ENCODE assay signal across 25 cellular contexts in genomic region chrX:153719701-153720100, GRCh38. TPM values are rescaled to one million over a fixed set of nuclear protein-coding genes. Genes with fewer than 3 reads are reported as not detected.
A peak's percentile ranks its signal among the peaks of the same experiment; 100 is the strongest.
DNase-seq lines count a peak whose midpoint lies in the region; FAIRE-seq and TF ChIP-seq lines count a peak whose summit lies in the region.
"Had no signal": no experiment of that assay in that cellular context is flagged by ENCODE, and none has a peak within 500 bp of the region (broad histone marks: within the 10 kb centered on the region; RNA-seq: fewer than 3 reads in every experiment).

No MANE protein-coding gene starts in this region.

- H3K9me3 ChIP-seq in Loucy (ENCODE audit: insufficient read depth, low read depth, low read length) (no peaks in the 10 kb centered on the region), kidney (ENCODE audit: control insufficient read depth in 1 of 2, low read length in 2 of 2) (no peaks in the 10 kb centered on the region)
- H3K9me3 ChIP-seq in CD4-positive, alpha-beta memory T cell (ENCODE audit: control insufficient read depth in 1 of 2, low read length in 2 of 2) = no peaks in the 10 kb centered on the region
- H3K9me3 ChIP-seq in effector memory CD4-positive, alpha-beta T cell (ENCODE audit: control insufficient read depth, low read length) = no peaks in the 10 kb centered on the region
- H3K9me3 ChIP-seq: A549, BE2C had no signal

- peak overlapping the region in 2 of 7 donors; percentile 2 to 43 for H3K27ac Mint-ChIP-seq in CD4-positive, alpha-beta memory T cell
- H3K27ac Mint-ChIP-seq: CD4-positive, alpha-beta T cell; GM23338; H9 had no signal

- no peaks in the 10 kb centered on the region for H3K27me3 Mint-ChIP-seq in CD4-positive, alpha-beta memory T cell
- H3K27me3 Mint-ChIP-seq: CD4-positive, alpha-beta T cell had no signal

- no peaks in the 10 kb centered on the region for H3K9me2 ChIP-seq in Loucy (replicated peaks; ENCODE audit: low read depth, low read length)

- intact Hi-C loops in kidney (cut with DNase I) = no loop called here
- intact Hi-C loops in CD4-positive, alpha-beta memory T cell (cut with micrococcal nuclease) = loop anchor here (5.0 to 10.0 kb wide), 2 partner anchors 32 to 105 kb away; partner anchors contain the start of gene SLC6A8

- H3K9me3 Mint-ChIP-seq in CD4-positive, alpha-beta memory T cell = no peaks in the 10 kb centered on the region
- H3K9me3 Mint-ChIP-seq: CD4-positive, alpha-beta T cell; GM23338 had no signal

- H3K4me3 ChIP-seq in Loucy (ENCODE audit: low read length, poor library complexity, severe bottlenecking) = no peak overlapping the region
- H3K4me3 ChIP-seq in kidney (ENCODE audit: low read length in 2 of 2) = no peak overlapping the region
- H3K4me3 ChIP-seq in CD4-positive, alpha-beta memory T cell (ENCODE audit: low read length in 2 of 2) = no peak overlapping the region
- no peak overlapping the region for H3K4me3 ChIP-seq in effector memory CD4-positive, alpha-beta T cell (ENCODE audit: insufficient read depth, low read depth, low read length, poor library complexity, severe bottlenecking)
- H3K4me3 ChIP-seq: A549; BLaER1 treated with 17β-estradiol and CSF1 and Interleukin-3, amounts not matched to agents 10 nM and 100 nM; GM23338 had no signal

- H2AFZ ChIP-seq in Loucy (ENCODE audit: low read length) = no peak overlapping the region
- H2AFZ ChIP-seq: GM23338 had no signal

- peaks cover 69% of the 10 kb centered on the region for H3K79me2 ChIP-seq in Loucy (ENCODE audit: insufficient read depth, low read length)

- CTCF ChIA-PET in RWPE1 (lab: Yijun Ruan, JAX) = no interaction called here
- CTCF ChIA-PET in CD4-positive, alpha-beta memory T cell (lab: Charles Lee; ENCODE audit: partially characterized antibody) = no interaction called here

- peak overlapping the region; percentile 8 for H3K4me2 ChIP-seq in Loucy (ENCODE audit: low read depth, low read length, poor library complexity, severe bottlenecking)
- H3K4me2 ChIP-seq: A549, GM23338 had no signal

- H3K4me1 Mint-ChIP-seq in CD4-positive, alpha-beta memory T cell = peaks cover 11 to 35% (median 17%) of the 10 kb centered on the region in 4 donors

- H3K9ac ChIP-seq in Loucy (ENCODE audit: low read depth, low read length, poor library complexity, severe bottlenecking) = no peak overlapping the region
- H3K9ac ChIP-seq in kidney (ENCODE audit: low read length in 2 of 2) = no peak overlapping the region

- FAIRE-seq in kidney (lab: Jason Lieb, UNC) = no peak
- FAIRE-seq: A549, GM12891, GM18507 had no signal

- POLR2A ChIA-PET in RWPE1 (lab: Yijun Ruan, JAX; ENCODE audit: low non-redundant PET) = no interaction called here
- POLR2A ChIA-PET in CD4-positive, alpha-beta memory T cell (lab: Charles Lee; ENCODE audit: partially characterized antibody) = no interaction called here

- peaks cover 15 to 35% of the 10 kb centered on the region in 2 donors for H3K36me3 Mint-ChIP-seq in CD4-positive, alpha-beta memory T cell

- no peak for TF ChIP-seq CTCF in Loucy (conservative IDR thresholded peaks at IDR 0.05; ENCODE audit: low read length)
- no peak for TF ChIP-seq CTCF in RWPE1 (conservative IDR thresholded peaks at IDR 0.05; ENCODE audit: low read depth)
- TF ChIP-seq CTCF in kidney (IDR thresholded peaks at IDR 0.05; ENCODE audit: borderline replicate concordance, extremely low read depth, insufficient read depth) = no peak

- no peaks in the 10 kb centered on the region for H3F3A ChIP-seq in Loucy (ENCODE audit: low read depth)

- H3K36me3 ChIP-seq in Loucy (ENCODE audit: insufficient read depth, low read length) = peaks cover 42% of the 10 kb centered on the region; the same call in 1 of the 2 replicates
- peaks cover 17 to 23% of the 10 kb centered on the region in 2 donors for H3K36me3 ChIP-seq in kidney (ENCODE audit: control insufficient read depth in 1 of 2, insufficient read depth in 2 of 2, low read length in 2 of 2)
- H3K36me3 ChIP-seq in CD4-positive, alpha-beta memory T cell (ENCODE audit: insufficient read depth, low read length) = peaks cover 30% of the 10 kb centered on the region
- peaks cover 28% of the 10 kb centered on the region for H3K36me3 ChIP-seq in effector memory CD4-positive, alpha-beta T cell (ENCODE audit: control insufficient read depth, insufficient read depth, low read length)

- peak overlapping the region in 1 of 8 donors; percentile 46 for H3K4me3 Mint-ChIP-seq in CD4-positive, alpha-beta memory T cell
- H3K4me3 Mint-ChIP-seq: CD14-positive monocyte; CD4-positive, alpha-beta T cell; GM23338; H9 had no signal

- H3K27me3 ChIP-seq in Loucy (ENCODE audit: insufficient read depth, low read length, poor library complexity, severe bottlenecking) = no peaks in the 10 kb centered on the region
- no peaks in the 10 kb centered on the region for H3K27me3 ChIP-seq in CD4-positive, alpha-beta memory T cell (ENCODE audit: insufficient read depth, low read length)
- H3K27me3 ChIP-seq in effector memory CD4-positive, alpha-beta T cell (replicated peaks; ENCODE audit: control insufficient read depth, insufficient read depth, low read length, poor library complexity, severe bottlenecking) = no peaks in the 10 kb centered on the region
- H3K27me3 ChIP-seq: BE2C had no signal

- H3K4me1 ChIP-seq in Loucy (ENCODE audit: insufficient read depth, low read length, poor library complexity, severe bottlenecking) (peaks cover 13% of the 10 kb centered on the region), kidney (ENCODE audit: control insufficient read depth in 1 of 2, insufficient read depth in 1 of 2, low read depth in 1 of 2, low read length in 2 of 2) (peaks cover 0 to 7% of the 10 kb centered on the region in 2 donors)
- H3K4me1 ChIP-seq in CD4-positive, alpha-beta memory T cell (ENCODE audit: insufficient read depth, low read length) = peaks cover 14% of the 10 kb centered on the region
- peaks cover 3% of the 10 kb centered on the region for H3K4me1 ChIP-seq in effector memory CD4-positive, alpha-beta T cell (ENCODE audit: control insufficient read depth, insufficient read depth, low read length, poor library complexity, severe bottlenecking)
- H3K4me1 ChIP-seq: BE2C had no signal

- no peak for DNase-seq in RWPE1 (ENCODE audit: low spot score)
- peak; percentile 16 for DNase-seq in kidney
- no peak for DNase-seq in CD4-positive, alpha-beta memory T cell
- no peak for DNase-seq in effector memory CD4-positive, alpha-beta T cell
- no peak for DNase-seq in epidermal melanocyte (ENCODE audit: insufficient read length, low spot score)
- DNase-seq: 8988T; ACHN; AML-193; BE2C; Calu3; CD4-positive, alpha-beta T cell; COR-L47; DMS53; DMS79 treated with DMSO at 0.1 percent for 48 hours; GF-D8; H9 had no signal

- H3K27ac ChIP-seq in RWPE1 = peak overlapping the region; percentile 44
- H3K27ac ChIP-seq in kidney (ENCODE audit: low read depth in 2 of 2, low read length in 2 of 2) = no peak overlapping the region
- no peak overlapping the region for H3K27ac ChIP-seq in CD4-positive, alpha-beta memory T cell (ENCODE audit: low read depth, low read length)
- no peak overlapping the region for H3K27ac ChIP-seq in effector memory CD4-positive, alpha-beta T cell (ENCODE audit: insufficient read depth, low read length, poor library complexity, severe bottlenecking)
- H3K27ac ChIP-seq: A549; BLaER1 treated with 17β-estradiol and CSF1 and Interleukin-3, amounts not matched to agents 10 nM and 100 nM had no signal

- H4K20me1 ChIP-seq in Loucy (ENCODE audit: insufficient read depth, low read length, poor library complexity, severe bottlenecking) = peaks cover 30% of the 10 kb centered on the region

RNA-seq across cellular contexts. Expression of gene BCAP31, which starts 4.5 kb away (rescaled TPM):
- total RNA-seq in kidney = 218 TPM
- 246 TPM for polyA plus RNA-seq in kidney (ENCODE audit: insufficient read depth, low read depth, low replicate concordance)
- 100 to 1,000 TPM; 126 to 128 TPM for total RNA-seq in CD4-positive, alpha-beta memory T cell
- polyA plus RNA-seq in CD4-positive, alpha-beta memory T cell = 100 to 1,000 TPM; 306 to 510 TPM

RNA-seq across cellular contexts. Expression of gene ABCD1, which starts 5.0 kb away (rescaled TPM):
- 13.7 TPM for total RNA-seq in kidney
- polyA plus RNA-seq in kidney (ENCODE audit: insufficient read depth, low read depth, low replicate concordance) = 5.2 TPM
- total RNA-seq in CD4-positive, alpha-beta memory T cell = 1 to 10 TPM; 6.7 to 6.8 TPM
- polyA plus RNA-seq in CD4-positive, alpha-beta memory T cell = 1 to 10 TPM; 1.7 to 3.0 TPM

RNA-seq across cellular contexts. Expression of gene SLC6A8, which starts 32.0 kb away (rescaled TPM):
- 110 TPM for total RNA-seq in kidney
- polyA plus RNA-seq in kidney (ENCODE audit: insufficient read depth, low read depth, low replicate concordance) = 79.7 TPM
- 1 to 10 TPM in 1 of 2 experiments, under 1 TPM in 1; 0.84 to 1.4 TPM for total RNA-seq in CD4-positive, alpha-beta memory T cell
- under 1 TPM; 0.11 to 0.21 TPM for polyA plus RNA-seq in CD4-positive, alpha-beta memory T cell

RNA-seq across cellular contexts. Expression of gene PLXNB3, which starts 44.3 kb away (rescaled TPM):
- 5.6 TPM for total RNA-seq in kidney
- polyA plus RNA-seq in kidney (ENCODE audit: insufficient read depth, low read depth, low replicate concordance) = 2.2 TPM
- total RNA-seq in CD4-positive, alpha-beta memory T cell = not detected
- polyA plus RNA-seq in CD4-positive, alpha-beta memory T cell = not detected
- total RNA-seq: CD4-positive, alpha-beta T cell had no signal
- polyA plus RNA-seq: CD14-positive monocyte had no signal

RNA-seq across cellular contexts. Expression of gene PNCK, which starts 46.1 kb away (rescaled TPM):
- total RNA-seq in kidney = 1.5 TPM
- 5.5 TPM for polyA plus RNA-seq in kidney (ENCODE audit: insufficient read depth, low read depth, low replicate concordance)
- not detected for total RNA-seq in CD4-positive, alpha-beta memory T cell
- not detected for polyA plus RNA-seq in CD4-positive, alpha-beta memory T cell
- total RNA-seq: Daoy, G401 had no signal
- polyA plus RNA-seq: CD14-positive monocyte had no signal

Comparison
In these comparisons a context has a peak if more than half of its experiments do, and no peak if none do; other contexts are left out.
1. RNA of gene SLC6A8, which starts 32.0 kb away (total RNA-seq): 110 TPM in kidney (single experiment); 0.84 to 1.4 TPM in CD4-positive, alpha-beta memory T cell; every median in the first group is over 10 times any median in the second.